18 cellular contexts compared by ENCODE assay signal in the genomic region with DNA sequence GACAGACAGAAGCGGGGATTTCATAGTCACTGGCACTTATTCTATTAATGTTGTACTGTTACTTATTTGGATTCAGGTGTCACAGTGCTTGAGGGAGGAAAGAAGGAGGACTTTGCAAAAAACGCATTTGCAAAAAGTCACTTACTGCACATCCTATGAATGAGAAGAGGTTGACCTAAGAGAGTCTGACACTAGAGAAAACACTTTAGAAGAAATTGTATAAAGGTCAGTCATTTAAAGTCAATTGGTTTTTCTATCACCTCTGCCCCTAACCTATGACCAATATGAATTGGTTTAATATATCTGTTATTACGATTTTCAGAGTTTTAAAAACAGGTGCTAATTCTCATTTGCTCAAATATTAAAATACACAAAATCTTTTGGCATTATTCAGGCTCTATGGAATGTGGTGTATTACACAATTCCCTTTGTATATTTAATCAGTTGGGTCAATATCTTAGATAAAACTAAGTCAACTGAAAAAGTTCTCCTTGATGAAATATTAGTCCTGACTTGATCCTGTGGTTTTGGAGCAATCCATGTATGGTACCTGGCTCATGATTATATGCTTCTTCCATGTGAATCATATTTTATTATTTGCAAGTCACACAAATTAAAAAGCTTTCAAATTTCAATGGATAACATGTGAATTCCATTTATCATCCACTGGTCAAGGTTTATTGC.
"Had no signal": no experiment of that assay in that cellular context is flagged by ENCODE, and none has a peak within 500 bp of the region (broad histone marks: within the 10 kb centered on the region; RNA-seq: fewer than 3 reads in every experiment).

No MANE protein-coding gene starts in this region.

- H3K27ac Mint-ChIP-seq: effector memory CD8-positive, alpha-beta T cell; naive thymus-derived CD8-positive, alpha-beta T cell; T-helper 17 cell; WTC11 had no signal

- H3K4me3 Mint-ChIP-seq: central memory CD8-positive, alpha-beta T cell; effector memory CD8-positive, alpha-beta T cell; naive thymus-derived CD8-positive, alpha-beta T cell; T-helper 17 cell; WTC11 had no signal

- H3K9me3 Mint-ChIP-seq: WTC11 had no signal

- H3K27me3 ChIP-seq: sigmoid colon, upper lobe of right lung had no signal

- H3K9me3 ChIP-seq: mucosa of descending colon, prostate gland, sigmoid colon, upper lobe of right lung had no signal

- DNase-seq: activated CD4-positive, alpha-beta T cell treated with anti-CD3 and anti-CD28 coated beads for 48 hours; activated naive CD4-positive, alpha-beta T cell treated with Interleukin-2 at 50 U/mL for 16 hours; effector memory CD8-positive, alpha-beta T cell; erythroblast; hypothalamus; left cardiac atrium; mucosa of descending colon; naive thymus-derived CD8-positive, alpha-beta T cell; nucleus accumbens; sigmoid colon; stimulated activated CD4-positive, alpha-beta T cell treated with anti-CD3 and anti-CD28 coated beads, Interleukin-4, amount 100 ng/mL, for 1 hour; stimulated activated CD8-positive, alpha-beta memory T cell treated with anti-CD3 and anti-CD28 coated beads, Interleukin-4, amount 100 ng/mL, for 48 hours; stimulated activated naive CD8-positive, alpha-beta T cell treated with anti-CD3 and anti-CD28 coated beads, Interleukin-15, Interleukin-2, amounts not matched to agents 100 U/mL and 50 U/mL, for 24 hours; T-helper 17 cell; upper lobe of right lung had no signal

- H3K27me3 Mint-ChIP-seq: central memory CD8-positive, alpha-beta T cell; effector memory CD8-positive, alpha-beta T cell; naive thymus-derived CD8-positive, alpha-beta T cell; T-helper 17 cell had no signal

- H3K4me1 ChIP-seq: prostate gland, sigmoid colon, upper lobe of right lung had no signal

- H3K4me1 Mint-ChIP-seq: central memory CD8-positive, alpha-beta T cell; naive thymus-derived CD8-positive, alpha-beta T cell; T-helper 17 cell; WTC11 had no signal

- H3K4me3 ChIP-seq: mucosa of descending colon, prostate gland, sigmoid colon, upper lobe of right lung had no signal

- ATAC-seq: effector memory CD8-positive, alpha-beta T cell; left cardiac atrium; mucosa of descending colon; naive thymus-derived CD8-positive, alpha-beta T cell; stimulated activated naive CD8-positive, alpha-beta T cell treated with anti-CD3 and anti-CD28 coated beads, Interleukin-15, Interleukin-2, amounts not matched to agents 100 U/mL and 50 U/mL, for 24 hours; T-helper 17 cell; upper lobe of right lung; WTC11 had no signal

- H3K36me3 Mint-ChIP-seq: naive thymus-derived CD8-positive, alpha-beta T cell; WTC11 had no signal

- H3K27ac ChIP-seq: prostate gland, sigmoid colon, upper lobe of right lung had no signal

- H3K36me3 ChIP-seq: prostate gland, sigmoid colon, upper lobe of right lung had no signal
